ENCODE assay signal across 9 cellular contexts in genomic region chr19:48152552-48152951, GRCh38. TPM values are rescaled to one million over a fixed set of nuclear protein-coding genes. Genes with fewer than 3 reads are reported as not detected.
DNase-seq lines count a peak whose midpoint lies in the region; ATAC-seq and TF ChIP-seq lines count a peak whose summit lies in the region.
"Had no signal": no experiment of that assay in that cellular context is flagged by ENCODE, and none has a peak within 500 bp of the region (broad histone marks: within the 10 kb centered on the region; RNA-seq: fewer than 3 reads in every experiment).

No MANE protein-coding gene starts in this region.

- CTCF ChIA-PET in CD4-positive, alpha-beta T cell (lab: Charles Lee): interaction anchor here (0.6 to 1.8 kb wide), 6 partner anchors 9 to 187 kb away, joined by 3 to 5 read pairs (median 3); partner anchors contain the start of gene CARD8

- H3K4me2 ChIP-seq in osteoblast (ENCODE audit: insufficient read depth, low read length): no peak overlapping the region

- no peaks in the 10 kb centered on the region for H3K79me2 ChIP-seq in osteoblast (ENCODE audit: insufficient read depth, low read length)

- H2AFZ ChIP-seq in osteoblast (ENCODE audit: low read length): no peak overlapping the region

- no peaks in the 10 kb centered on the region for H4K20me1 ChIP-seq in osteoblast (ENCODE audit: insufficient read depth, low read length)

- H3K27me3 Mint-ChIP-seq in CD4-positive, alpha-beta T cell: no peaks in the 10 kb centered on the region
- H3K27me3 Mint-ChIP-seq in activated T-helper 17 cell treated with anti-CD3 and anti-CD28 coated beads, Interleukin-2, amount 50 U/mL, for 72 hours: no peaks in the 10 kb centered on the region

- TF ChIP-seq EP300 in tibial nerve (IDR thresholded peaks at IDR 0.05): no peak

- peak; percentile 32 to 76 (median 60) for DNase-seq in CD4-positive, alpha-beta T cell
- DNase-seq in HS-27A (ENCODE audit: low read depth) (peak; percentile 31), RPMI7951 (ENCODE audit: low read depth) (peak; percentile 59), fibroblast of the conjunctiva (ENCODE audit: low read depth) (peak; percentile 43), osteoblast (ENCODE audit: insufficient read length, low spot score, missing footprints) (no peak), tibial nerve (ENCODE audit: low spot score in 2 of 2) (peak; percentile 54 to 74), NCI-H2029 (lab: John Stamatoyannopoulos, UW) (no peak)

- H3K9me3 Mint-ChIP-seq in CD4-positive, alpha-beta T cell: no peaks in the 10 kb centered on the region
- H3K9me3 Mint-ChIP-seq in activated T-helper 17 cell treated with anti-CD3 and anti-CD28 coated beads, Interleukin-2, amount 50 U/mL, for 72 hours: no peaks in the 10 kb centered on the region
- H3K9me3 Mint-ChIP-seq: T-helper 1 cell treated with Interleukin-12 subunit alpha and Interleukin-12 subunit beta and Interleukin-4 antibody, amounts not matched to agents 30 μg/mL and 1 μg/mL, for 36 hours had no signal

- intact Hi-C loops in CD4-positive, alpha-beta T cell (cut with DNase I, micrococcal nuclease): loop anchor here (1.0 to 5.0 kb wide), 4 partner anchors 42 to 189 kb away; partner anchors contain the start of gene PLA2G4C (in 1 of the 2)

- no peak overlapping the region for H3K27ac ChIP-seq in CD4-positive, alpha-beta T cell (ENCODE audit: low read depth, low read length)
- H3K27ac ChIP-seq in osteoblast (ENCODE audit: low read depth, low read length) (peak overlapping the region; percentile 75), tibial nerve (no peak overlapping the region)

- TF ChIP-seq CTCF in CD4-positive, alpha-beta T cell (IDR thresholded peaks at IDR 0.05): peak; percentile 95
- TF ChIP-seq CTCF in osteoblast (IDR thresholded peaks at IDR 0.05; ENCODE audit: extremely low read depth, low read depth, low read length): peak; percentile 82
- peak; percentile 76 to 89 (median 85) for TF ChIP-seq CTCF in tibial nerve (IDR thresholded peaks at IDR 0.05)

- WGBS in tibial nerve, 2 donors: 24 to 25% methylated on average over 8 of the region's 8 CpGs

- peaks cover 81% of the 10 kb centered on the region for H3K36me3 Mint-ChIP-seq in CD4-positive, alpha-beta T cell (ENCODE audit: low read depth)
- H3K36me3 Mint-ChIP-seq in activated T-helper 17 cell treated with anti-CD3 and anti-CD28 coated beads, Interleukin-2, amount 50 U/mL, for 72 hours (ENCODE audit: low read depth): peaks cover 92% of the 10 kb centered on the region

- no peaks in the 10 kb centered on the region for H3K9me3 ChIP-seq in CD4-positive, alpha-beta T cell (ENCODE audit: control insufficient read depth, low read length)
- H3K9me3 ChIP-seq in osteoblast (ENCODE audit: low read depth, low read length): no peaks in the 10 kb centered on the region
- H3K9me3 ChIP-seq in tibial nerve: no peaks in the 10 kb centered on the region

- no peak for TF ChIP-seq POLR2A in tibial nerve (IDR thresholded peaks at IDR 0.05)

- H3K4me3 ChIP-seq in osteoblast (ENCODE audit: insufficient read depth, low read length) (no peak overlapping the region), tibial nerve (no peak overlapping the region)

- H3K36me3 ChIP-seq in osteoblast (ENCODE audit: insufficient read depth, low read length) (no peaks in the 10 kb centered on the region), tibial nerve (peaks cover 0 to 66% (median under 1%) of the 10 kb centered on the region in 3 donors)

- no peaks in the 10 kb centered on the region for H3K4me1 ChIP-seq in osteoblast (ENCODE audit: insufficient read depth, low read length)
- no peaks in the 10 kb centered on the region for H3K4me1 ChIP-seq in tibial nerve

- peak; percentile 75 for ATAC-seq in CD4-positive, alpha-beta T cell (ENCODE audit: poor library complexity)
- ATAC-seq in activated T-helper 17 cell treated with anti-CD3 and anti-CD28 coated beads, Interleukin-2, amount 50 U/mL, for 72 hours (replicated peaks): peak; percentile 45

- peaks cover 5% of the 10 kb centered on the region for H3K4me1 Mint-ChIP-seq in CD4-positive, alpha-beta T cell (ENCODE audit: low read depth)
- no peaks in the 10 kb centered on the region for H3K4me1 Mint-ChIP-seq in activated T-helper 17 cell treated with anti-CD3 and anti-CD28 coated beads, Interleukin-2, amount 50 U/mL, for 72 hours

- no peak overlapping the region for H3K27ac Mint-ChIP-seq in CD4-positive, alpha-beta T cell
- H3K27ac Mint-ChIP-seq in activated T-helper 17 cell treated with anti-CD3 and anti-CD28 coated beads, Interleukin-2, amount 50 U/mL, for 72 hours: no peak overlapping the region
- H3K27ac Mint-ChIP-seq: T-helper 1 cell treated with Interleukin-12 subunit alpha and Interleukin-12 subunit beta and Interleukin-4 antibody, amounts not matched to agents 30 μg/mL and 1 μg/mL, for 36 hours had no signal

- H3K4me3 Mint-ChIP-seq in CD4-positive, alpha-beta T cell: no peak overlapping the region
- H3K4me3 Mint-ChIP-seq in activated T-helper 17 cell treated with anti-CD3 and anti-CD28 coated beads, Interleukin-2, amount 50 U/mL, for 72 hours: no peak overlapping the region
- H3K4me3 Mint-ChIP-seq: T-helper 1 cell treated with Interleukin-12 subunit alpha and Interleukin-12 subunit beta and Interleukin-4 antibody, amounts not matched to agents 30 μg/mL and 1 μg/mL, for 36 hours had no signal

- POLR2A ChIA-PET in CD4-positive, alpha-beta T cell (lab: Charles Lee): interaction anchor here (0.7 kb wide), 1 partner anchor 97 kb away, joined by 4 read pairs; no protein-coding TSS in a partner anchor

- H3K27me3 ChIP-seq in CD4-positive, alpha-beta T cell (ENCODE audit: control insufficient read depth, insufficient read depth, low read length): no peaks in the 10 kb centered on the region
- H3K27me3 ChIP-seq in osteoblast (ENCODE audit: insufficient read depth, low read length) (no peaks in the 10 kb centered on the region), tibial nerve (no peaks in the 10 kb centered on the region)

RNA-seq across cellular contexts. Expression of gene LIG1, which starts 17.6 kb away (rescaled TPM):
- 10 to 100 TPM; 62.8 to 70.7 TPM for total RNA-seq in CD4-positive, alpha-beta T cell
- 44.0 and 54.3 TPM in 2 replicates for total RNA-seq in RPMI7951 (2014; rRNA removed; shearing (Covaris generic))
- total RNA-seq in activated T-helper 17 cell treated with anti-CD3 and anti-CD28 coated beads, Interleukin-2, amount 50 U/mL, for 72 hours: 100 to 1,000 TPM; 154 to 206 TPM
- 10.0 and 11.9 TPM in 2 replicates for total RNA-seq in osteoblast
- 10 to 100 TPM in 1 of 4 donors, 1 to 10 TPM in 3; 6.1 to 21.9 (median 6.7) TPM for total RNA-seq in tibial nerve

RNA-seq across cellular contexts. Expression of gene ZSWIM9, which starts 17.9 kb away (rescaled TPM):
- 1 to 10 TPM; 2.5 to 3.1 TPM for total RNA-seq in CD4-positive, alpha-beta T cell
- 1.4 and 2.1 TPM in 2 replicates for total RNA-seq in RPMI7951 (2014; rRNA removed; shearing (Covaris generic))
- 10 to 100 TPM in 1 of 2 donors, 1 to 10 TPM in 1; 9.9 to 11.3 TPM for total RNA-seq in activated T-helper 17 cell treated with anti-CD3 and anti-CD28 coated beads, Interleukin-2, amount 50 U/mL, for 72 hours
- total RNA-seq in osteoblast (1.5 and 2.2 TPM in 2 replicates), tibial nerve (1 to 10 TPM; 5.9 to 8.4 (median 6.8) TPM)

RNA-seq across cellular contexts. Expression of gene PLA2G4C, which starts 41.9 kb away (rescaled TPM):
- total RNA-seq in CD4-positive, alpha-beta T cell: 1 to 10 TPM; 1.9 TPM
- 5.9 and 6.8 TPM in 2 replicates for total RNA-seq in RPMI7951 (2014; rRNA removed; shearing (Covaris generic))
- total RNA-seq in activated T-helper 17 cell treated with anti-CD3 and anti-CD28 coated beads, Interleukin-2, amount 50 U/mL, for 72 hours: 10 to 100 TPM in 1 of 2 donors, 1 to 10 TPM in 1; 9.0 to 57.2 TPM
- total RNA-seq in osteoblast (3.2 and 4.3 TPM in 2 replicates), tibial nerve (10 to 100 TPM in 3 of 4 donors, 1 to 10 TPM in 1; 4.6 to 21.0 (median 12.4) TPM)

Comparison
In these comparisons a context has a peak if more than half of its experiments do, and no peak if none do; other contexts are left out.
1. DNase-seq: peak in CD4-positive, alpha-beta T cell (10 of 10), HS-27A (single experiment), RPMI7951 (single experiment), fibroblast of the conjunctiva (single experiment) and tibial nerve (2 of 2); none in osteoblast (single experiment) and NCI-H2029 (single experiment).
2. Peak in every context shown above with its lines, with median percentiles within 50 percentile points of each other: CTCF ChIP-seq.